ENCODE assay signal across 8 cellular contexts in genomic region chr19:14091086-14091884, GRCh38. TPM values are rescaled to one million over a fixed set of nuclear protein-coding genes. Genes with fewer than 3 reads are reported as not detected.
DNase-seq lines count a peak whose midpoint lies in the region; ATAC-seq and TF ChIP-seq lines count a peak whose summit lies in the region.

No MANE protein-coding gene starts in this region.

- H3K27ac ChIP-seq in colonic mucosa, result peak overlapping the region; percentile 95

- peak overlapping the region; percentile 99 for H3K4me3 Mint-ChIP-seq in activated B cell treated with CpG ODN at 0.5 μM for 24 hours

- TF ChIP-seq POLR2A in lower leg skin (IDR thresholded peaks at IDR 0.05), result no peak

- H3K9me3 ChIP-seq in colonic mucosa, result no peaks in the 10 kb centered on the region

- H3K27ac Mint-ChIP-seq in activated B cell treated with CpG ODN at 0.5 μM for 24 hours, result peak overlapping the region; percentile 99

- no peaks in the 10 kb centered on the region for H3K27me3 ChIP-seq in colonic mucosa

- CTCF ChIA-PET in activated B cell treated with CpG ODN at 0.5 μM for 24 hours (lab: Charles Lee), result interaction anchor here (1.1 kb wide), 1 partner anchor 18 kb away, joined by 3 read pairs; no protein-coding TSS in a partner anchor

- 0 to 1% methylated on average over 33 to 53 of the region's 73 CpGs for WGBS in lower leg skin, 2 donors

- intact Hi-C loops in Right ventricle myocardium inferior (cut with DNase I), result loop anchor here (2.0 kb wide), 1 partner anchor 22 kb away; a partner anchor contains a TSS
- intact Hi-C loops in cardiac septum (cut with DNase I), result loop anchor here (5.0 kb wide), 1 partner anchor 46 kb away; the partner anchor contains the start of gene ASF1B
- intact Hi-C loops in activated B cell treated with CpG ODN at 0.5 μM for 24 hours (cut with micrococcal nuclease), result loop anchor here (1.0 to 5.0 kb wide), 6 partner anchors 18 to 936 kb away; partner anchors contain the start of genes DCAF15 and PRKACA
- intact Hi-C loops in colonic mucosa (cut with DNase I), result no loop called here
- intact Hi-C loops in lower leg skin (cut with DNase I; ENCODE audit: low total_unique reads), result no loop called here

- no peaks in the 10 kb centered on the region for H3K36me3 ChIP-seq in colonic mucosa

- no peaks in the 10 kb centered on the region for H3K4me1 ChIP-seq in colonic mucosa

- H3K27me3 Mint-ChIP-seq in activated B cell treated with CpG ODN at 0.5 μM for 24 hours, result no peaks in the 10 kb centered on the region

- H3K4me3 ChIP-seq in colonic mucosa (peak overlapping the region; percentile 84), lower leg skin (ENCODE audit: low read depth, poor library complexity, severe bottlenecking) (peak overlapping the region; percentile 74)

- peaks cover 17% of the 10 kb centered on the region for H3K36me3 Mint-ChIP-seq in activated B cell treated with CpG ODN at 0.5 μM for 24 hours (ENCODE audit: low read depth)

- ATAC-seq in Right ventricle myocardium inferior, result peak; percentile 87
- peak; percentile 66 for ATAC-seq in HG02759 (IDR thresholded peaks at IDR 0.05; ENCODE audit: unreplicated experiment)
- ATAC-seq in activated B cell treated with CpG ODN at 0.5 μM for 24 hours (ENCODE audit: low read depth), result peak; percentile 75

- H3K9me3 Mint-ChIP-seq in activated B cell treated with CpG ODN at 0.5 μM for 24 hours, result peaks cover 3% of the 10 kb centered on the region

- DNase-seq in Right ventricle myocardium inferior (ENCODE audit: missing footprints) (peak; percentile 58), cardiac septum (ENCODE audit: low spot score) (no peak), NCI-H146 (lab: John Stamatoyannopoulos, UW) (peak; percentile 93), activated B cell treated with CpG ODN at 0.5 μM for 24 hours (peak; percentile 81), colonic mucosa (peak; percentile 84), lower leg skin (ENCODE audit: low spot score in 2 of 2) (peak in 1 of 2 donors; percentile 55)
- DNase-seq in stimulated activated CD8-positive, alpha-beta memory T cell treated with anti-CD3 and anti-CD28 coated beads, Interleukin-15, amount 100 ng/mL, for 24 hours (ENCODE audit: low read depth), result peak; percentile 26

- peaks cover 18% of the 10 kb centered on the region for H3K4me1 Mint-ChIP-seq in activated B cell treated with CpG ODN at 0.5 μM for 24 hours

- TF ChIP-seq CTCF in activated B cell treated with CpG ODN at 0.5 μM for 24 hours (IDR thresholded peaks at IDR 0.05), result no peak
- no peak for TF ChIP-seq CTCF in colonic mucosa (IDR thresholded peaks at IDR 0.05)
- no peak for TF ChIP-seq CTCF in lower leg skin (IDR thresholded peaks at IDR 0.05)

- H3K9ac ChIP-seq in colonic mucosa (ENCODE audit: low read depth in 2 of 2, low read length in 2 of 2), result peak overlapping the region; percentile 80 to 84

- POLR2A ChIA-PET in activated B cell treated with CpG ODN at 0.5 μM for 24 hours (lab: Charles Lee), result interaction anchor here (0.6 to 1.9 kb wide), 7 partner anchors 10 to 279 kb away, joined by 3 to 15 read pairs (median 5); partner anchors contain the start of genes ASF1B and PRKACA

RNA-seq across cellular contexts. Expression of gene SAMD1, which starts 0.7 kb away (rescaled TPM):
- total RNA-seq in Right ventricle myocardium inferior, result 60.2 TPM
- total RNA-seq in cardiac septum, result 41.8 TPM
- 32.7 and 36.0 TPM in 2 replicates for total RNA-seq in activated B cell treated with CpG ODN at 0.5 μM for 24 hours
- 10 to 100 TPM; 52.9 to 91.3 TPM for total RNA-seq in colonic mucosa
- total RNA-seq in lower leg skin, result 10 to 100 TPM; 23.2 to 61.1 (median 33.2) TPM

RNA-seq across cellular contexts. Expression of gene C19orf67, which starts 5.7 kb away (rescaled TPM):
- total RNA-seq in Right ventricle myocardium inferior (not detected), cardiac septum (not detected), activated B cell treated with CpG ODN at 0.5 μM for 24 hours (not detected in 2 replicates), colonic mucosa (under 1 TPM in 1 of 2 donors, not detected in 1; 0.19 TPM), lower leg skin (not detected)

RNA-seq across cellular contexts. Expression of gene MISP3, which starts 18.7 kb away (rescaled TPM):
- total RNA-seq in Right ventricle myocardium inferior (7.3 TPM), cardiac septum (7.9 TPM), activated B cell treated with CpG ODN at 0.5 μM for 24 hours (0.15 and 0.18 TPM in 2 replicates), colonic mucosa (10 to 100 TPM; 32.7 to 50.0 TPM), lower leg skin (10 to 100 TPM in 3 of 4 donors, 1 to 10 TPM in 1; 9.1 to 26.2 (median 17.2) TPM)

RNA-seq across cellular contexts. Expression of gene PRKACA, which starts 26.3 kb away (rescaled TPM):
- total RNA-seq in Right ventricle myocardium inferior, result 494 TPM
- 487 TPM for total RNA-seq in cardiac septum
- total RNA-seq in activated B cell treated with CpG ODN at 0.5 μM for 24 hours, result 41.6 and 43.7 TPM in 2 replicates
- 10 to 100 TPM; 71.0 to 89.3 TPM for total RNA-seq in colonic mucosa
- total RNA-seq in lower leg skin, result 10 to 100 TPM; 45.9 to 53.7 (median 49.2) TPM

RNA-seq across cellular contexts. Expression of gene PALM3, which starts 29.4 kb away (rescaled TPM):
- 0.41 TPM for total RNA-seq in Right ventricle myocardium inferior
- total RNA-seq in cardiac septum, result 0.46 TPM
- not detected in 2 replicates for total RNA-seq in activated B cell treated with CpG ODN at 0.5 μM for 24 hours
- total RNA-seq in colonic mucosa, result 1 to 10 TPM in 1 of 2 donors, under 1 TPM in 1; 0.37 to 1.6 TPM
- under 1 TPM in 1 of 4 donors, not detected in 3; 0.10 TPM for total RNA-seq in lower leg skin

Comparison
In these comparisons a context has a peak if more than half of its experiments do, and no peak if none do; other contexts are left out.
1. intact Hi-C loops: an anchor here in Right ventricle myocardium inferior (2.0 kb wide), cardiac septum (5.0 kb wide) and activated B cell treated with CpG ODN at 0.5 μM for 24 hours (1.0 to 5.0 kb wide); none called in colonic mucosa and lower leg skin.